ENCODE assay signal across 24 cellular contexts in the genomic region with DNA sequence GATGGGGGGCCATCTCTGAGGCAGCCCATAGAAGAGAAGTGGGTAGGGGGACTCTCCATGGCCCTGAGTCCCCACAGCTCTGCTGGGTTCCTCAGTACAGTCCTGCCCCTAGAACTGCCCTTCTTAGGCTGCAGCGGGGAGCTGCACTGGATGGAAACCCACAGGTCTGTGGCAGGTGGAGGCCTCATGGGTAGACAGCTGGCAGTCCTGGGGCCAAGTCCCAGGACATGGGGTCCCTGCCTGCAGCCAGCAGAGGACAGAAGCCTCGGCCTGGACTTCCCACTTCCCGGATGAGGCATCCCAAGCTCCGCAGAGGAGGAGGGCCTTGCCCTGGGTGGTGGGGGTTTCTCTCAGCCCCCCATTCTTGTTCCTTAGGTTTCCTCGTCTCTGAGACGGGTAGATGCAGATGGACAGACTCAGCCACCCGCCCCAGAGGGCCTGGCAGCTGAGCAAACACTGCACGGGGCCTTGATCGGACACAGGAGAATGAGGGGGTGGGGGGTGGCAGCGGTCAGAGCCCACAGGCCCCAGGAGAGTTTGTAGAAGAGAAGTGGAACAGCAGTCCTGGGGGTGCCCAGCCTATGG.
DNase-seq lines count a peak whose midpoint lies in the region; ATAC-seq and TF ChIP-seq lines count a peak whose summit lies in the region.
"Had no signal": no experiment of that assay in that cellular context is flagged by ENCODE, and none has a peak within 500 bp of the region (broad histone marks: within the 10 kb centered on the region; RNA-seq: fewer than 3 reads in every experiment).

No MANE protein-coding gene starts in this region.

- H2AFZ ChIP-seq in trophoblast cell (ENCODE audit: insufficient read depth, low read length, poor library complexity) = no peak overlapping the region

- H3K18ac ChIP-seq in trophoblast cell (ENCODE audit: low read length) = peak overlapping the region; percentile 36

- H3K27ac ChIP-seq in trophoblast cell (ENCODE audit: low read depth, low read length) (no peak overlapping the region), upper lobe of left lung (no peak overlapping the region)
- H3K27ac ChIP-seq: HL-60 had no signal

- TF ChIP-seq POLR2A in upper lobe of left lung (IDR thresholded peaks at IDR 0.05) = no peak

- no peak overlapping the region for H4K8ac ChIP-seq in trophoblast cell (ENCODE audit: low read depth, low read length)

- H3K27me3 Mint-ChIP-seq in dendritic cell treated with granulocyte-macrophage colony-stimulating factor and Interleukin-4, amounts not matched to agents 40 ng/mL and 50 ng/mL, for 4 days = peaks cover 3% of the 10 kb centered on the region
- H3K27me3 Mint-ChIP-seq: activated naive CD8-positive, alpha-beta T cell treated with anti-CD3 and anti-CD28 coated beads, Interleukin-2, amount 50 U/mL, for 24 hours; CD8-positive, alpha-beta memory T cell; progenitor cell of endocrine pancreas had no signal

- no peak for ATAC-seq in upper lobe of left lung (ENCODE audit: low FRiP score in 2 of 2)
- ATAC-seq: activated naive CD8-positive, alpha-beta T cell treated with anti-CD3 and anti-CD28 coated beads, Interleukin-2, amount 50 U/mL, for 24 hours had no signal

- no peak overlapping the region for H3K4me2 ChIP-seq in trophoblast cell (ENCODE audit: low read length)

- H4K91ac ChIP-seq in trophoblast cell (ENCODE audit: low read depth, low read length) = peak overlapping the region; percentile 63

- H3K4ac ChIP-seq in trophoblast cell (ENCODE audit: low read depth, low read length) = peak overlapping the region; percentile 19

- H3K9me3 ChIP-seq in trophoblast cell (ENCODE audit: insufficient read depth, low read depth, low read length) = peaks cover 5% of the 10 kb centered on the region
- no peaks in the 10 kb centered on the region for H3K9me3 ChIP-seq in upper lobe of left lung
- H3K9me3 ChIP-seq: sigmoid colon, stomach, tibial nerve had no signal

- H3K79me1 ChIP-seq in trophoblast cell (ENCODE audit: low read length) = peaks cover 24% of the 10 kb centered on the region

- H2BK120ac ChIP-seq in trophoblast cell (ENCODE audit: insufficient read depth, low read length, poor library complexity) = peak overlapping the region; percentile 35

- peak in 2 of 3 experiments; percentile 72 to 81 for DNase-seq in NCI-H1417 (lab: John Stamatoyannopoulos, UW)
- no peak for DNase-seq in NCI-H1417 treated with DMSO at 0.1 percent for 48 hours (lab: John Stamatoyannopoulos, UW)
- DNase-seq in NCI-H510A (lab: John Stamatoyannopoulos, UW) = peak; percentile 31
- no peak for DNase-seq in trophoblast cell
- no peak for DNase-seq in upper lobe of left lung
- no peak for DNase-seq in NCI-H82 (lab: John Stamatoyannopoulos, UW)
- no peak for DNase-seq in stimulated activated CD4-positive, alpha-beta T cell treated with anti-CD3 and anti-CD28 coated beads, Interleukin-4, amount 100 ng/mL, for 4 hours
- DNase-seq: activated CD4-positive, alpha-beta memory T cell treated with anti-CD3 and anti-CD28 coated beads for 36 hours; activated CD4-positive, CD25-positive, alpha-beta regulatory T cell; activated effector memory CD4-positive, alpha-beta T cell treated with anti-CD3 and anti-CD28 coated beads, Interleukin-2, amount 50 U/mL, for 16 hours; activated naive CD8-positive, alpha-beta T cell treated with anti-CD3 and anti-CD28 coated beads, Interleukin-2, amount 50 U/mL, for 24 hours; AML-193; CD8-positive, alpha-beta memory T cell; GOT3; NCI-H2081 treated with DMSO at 0.1 percent for 48 hours; nephron progenitor cell; sigmoid colon; stimulated activated CD4-positive, alpha-beta T cell treated with anti-CD3 and anti-CD28 coated beads, Interleukin-15, amount 100 ng/mL, for 24 hours; stomach; SW 1271 had no signal

- intact Hi-C loops in dendritic cell treated with granulocyte-macrophage colony-stimulating factor and Interleukin-4, amounts not matched to agents 40 ng/mL and 50 ng/mL, for 4 days (cut with micrococcal nuclease) = no loop called here

- H3K27me3 ChIP-seq in trophoblast cell (ENCODE audit: insufficient read depth, low read length) (no peaks in the 10 kb centered on the region), upper lobe of left lung (no peaks in the 10 kb centered on the region)
- H3K27me3 ChIP-seq: sigmoid colon, stomach, tibial nerve had no signal

- H3K4me1 ChIP-seq in trophoblast cell (ENCODE audit: control insufficient read depth in 1 of 2, insufficient read depth in 2 of 2, low read length in 2 of 2) = peaks cover 29 to 30% of the 10 kb centered on the region in 2 experiments
- H3K4me1 ChIP-seq in upper lobe of left lung = peaks cover 5 to 18% (median 9%) of the 10 kb centered on the region in 4 donors

- peak overlapping the region; percentile 29 for H2AK5ac ChIP-seq in trophoblast cell (ENCODE audit: low read length)

- H3K27ac Mint-ChIP-seq in dendritic cell treated with granulocyte-macrophage colony-stimulating factor and Interleukin-4, amounts not matched to agents 40 ng/mL and 50 ng/mL, for 4 days = peak overlapping the region; percentile 35
- H3K27ac Mint-ChIP-seq: activated CD4-positive, alpha-beta memory T cell treated with anti-CD3 and anti-CD28 coated beads for 36 hours; activated naive CD8-positive, alpha-beta T cell treated with anti-CD3 and anti-CD28 coated beads, Interleukin-2, amount 50 U/mL, for 24 hours; nephron progenitor cell had no signal

- no CpG with 5 or more reads among the region's 10 CpGs for WGBS in trophoblast cell (ENCODE audit: extremely low coverage, insufficient coverage, insufficient read length)
- WGBS in upper lobe of left lung, 2 donors = 82 to 83% methylated on average over 4 to 9 of the region's 10 CpGs

- no peak overlapping the region for H3K23ac ChIP-seq in trophoblast cell (ENCODE audit: low read length)

- H3K36me3 ChIP-seq in trophoblast cell (ENCODE audit: control insufficient read depth in 1 of 2, insufficient read depth in 2 of 2, low read length in 2 of 2) (no peaks in the 10 kb centered on the region), upper lobe of left lung (no peaks in the 10 kb centered on the region)
- H3K36me3 ChIP-seq: sigmoid colon, stomach, tibial nerve had no signal

- H3K4me3 Mint-ChIP-seq in dendritic cell treated with granulocyte-macrophage colony-stimulating factor and Interleukin-4, amounts not matched to agents 40 ng/mL and 50 ng/mL, for 4 days = no peak overlapping the region
- H3K4me3 Mint-ChIP-seq: activated CD4-positive, alpha-beta memory T cell treated with anti-CD3 and anti-CD28 coated beads for 36 hours; activated naive CD8-positive, alpha-beta T cell treated with anti-CD3 and anti-CD28 coated beads, Interleukin-2, amount 50 U/mL, for 24 hours; CD8-positive, alpha-beta memory T cell; nephron progenitor cell had no signal

- peak overlapping the region; percentile 21 for H3K14ac ChIP-seq in trophoblast cell (ENCODE audit: low read length)

- no peaks in the 10 kb centered on the region for H3K79me2 ChIP-seq in trophoblast cell (ENCODE audit: control insufficient read depth, insufficient read depth, low read length, poor library complexity)

- no peaks in the 10 kb centered on the region for H3K9me3 Mint-ChIP-seq in dendritic cell treated with granulocyte-macrophage colony-stimulating factor and Interleukin-4, amounts not matched to agents 40 ng/mL and 50 ng/mL, for 4 days
- H3K9me3 Mint-ChIP-seq: activated CD4-positive, alpha-beta memory T cell treated with anti-CD3 and anti-CD28 coated beads for 36 hours; activated naive CD8-positive, alpha-beta T cell treated with anti-CD3 and anti-CD28 coated beads, Interleukin-2, amount 50 U/mL, for 24 hours; CD8-positive, alpha-beta memory T cell; nephron progenitor cell had no signal

- H2BK12ac ChIP-seq in trophoblast cell (ENCODE audit: low read length) = peak overlapping the region; percentile 48

- no peak for TF ChIP-seq EP300 in upper lobe of left lung (IDR thresholded peaks at IDR 0.05)

- H3K36me3 Mint-ChIP-seq in dendritic cell treated with granulocyte-macrophage colony-stimulating factor and Interleukin-4, amounts not matched to agents 40 ng/mL and 50 ng/mL, for 4 days (ENCODE audit: low read depth) = no peaks in the 10 kb centered on the region
- H3K36me3 Mint-ChIP-seq: activated CD4-positive, alpha-beta memory T cell treated with anti-CD3 and anti-CD28 coated beads for 36 hours; CD8-positive, alpha-beta memory T cell had no signal

- H2BK5ac ChIP-seq in trophoblast cell (ENCODE audit: low read depth, low read length, poor library complexity) = no peak overlapping the region

- H3K4me3 ChIP-seq in trophoblast cell (ENCODE audit: low read depth, low read length) (no peak overlapping the region), upper lobe of left lung (no peak overlapping the region)
- H3K4me3 ChIP-seq: sigmoid colon, stomach, tibial nerve had no signal

- peaks cover 71% of the 10 kb centered on the region for H3K4me1 Mint-ChIP-seq in dendritic cell treated with granulocyte-macrophage colony-stimulating factor and Interleukin-4, amounts not matched to agents 40 ng/mL and 50 ng/mL, for 4 days (ENCODE audit: low read depth)

- no peak overlapping the region for H4K12ac ChIP-seq in trophoblast cell (ENCODE audit: low read depth, low read length)

- TF ChIP-seq CTCF in upper lobe of left lung (IDR thresholded peaks at IDR 0.05) = no peak

- no peak overlapping the region for H3K9ac ChIP-seq in trophoblast cell (ENCODE audit: low read length)

Comparison
In these comparisons a context has a peak if more than half of its experiments do, and no peak if none do; other contexts are left out.
1. DNase-seq: peak in NCI-H1417 (2 of 3) and NCI-H510A (single experiment); none in NCI-H1417 treated with DMSO at 0.1 percent for 48 hours (single experiment), trophoblast cell (0 of 2), upper lobe of left lung (0 of 2), NCI-H82 (single experiment) and stimulated activated CD4-positive, alpha-beta T cell treated with anti-CD3 and anti-CD28 coated beads, Interleukin-4, amount 100 ng/mL, for 4 hours (0 of 2).